Comparison of ENCODE assay signal across 8 cellular contexts in the genomic region with DNA sequence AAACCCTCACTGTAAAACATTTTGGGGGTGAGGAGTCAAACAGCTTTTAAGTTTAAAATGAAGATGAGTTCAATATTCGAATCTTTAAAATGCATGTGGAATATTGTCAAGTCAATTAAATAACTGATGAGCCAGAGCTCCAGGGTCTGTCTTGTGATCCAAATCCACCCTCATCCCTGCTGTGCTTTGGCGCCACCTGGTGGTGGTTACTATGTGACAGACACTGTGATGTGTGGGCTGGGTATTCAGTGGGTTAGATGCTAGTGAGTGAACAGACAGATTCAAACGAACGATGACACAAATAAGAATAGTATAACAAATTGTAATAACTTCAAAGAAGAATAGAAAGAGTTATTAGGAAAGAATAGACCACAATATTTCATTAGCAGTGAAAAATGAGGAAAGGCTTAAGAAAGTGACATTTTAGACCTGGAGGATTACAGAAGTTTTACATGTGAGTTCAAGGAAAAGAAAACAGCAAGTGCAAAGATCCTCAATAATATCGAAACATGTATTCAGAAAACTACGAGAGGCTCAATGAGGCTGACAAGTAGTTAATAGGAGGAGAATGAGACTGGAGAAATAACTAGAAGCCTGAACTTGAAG. TPM values are rescaled to one million over a fixed set of nuclear protein-coding genes. Genes with fewer than 3 reads are reported as not detected.
DNase-seq lines count a peak whose midpoint lies in the region; ATAC-seq, FAIRE-seq and TF ChIP-seq lines count a peak whose summit lies in the region.

No MANE protein-coding gene starts in this region.

- in situ Hi-C loops in mammary epithelial cell (cut with MboI; ENCODE audit: low sequenced_read_pairs in 2 of 2): loop anchor here (5.0 kb wide), 1 partner anchor 81 kb away; no protein-coding TSS in a partner anchor

- FAIRE-seq in keratinocyte (lab: Jason Lieb, UNC): peak; percentile 76

- no TSS peak for BruUV-seq in mammary epithelial cell (replicated peaks; lab: Mats Ljungman, UMichigan)

- TF ChIP-seq CTCF in NB4 (IDR thresholded peaks at IDR 0.05; ENCODE audit: low read depth, low read length) (peak; percentile 85), VCaP (conservative IDR thresholded peaks at IDR 0.05) (peak; percentile 97), mammary epithelial cell (conservative IDR thresholded peaks at IDR 0.05 in 1 of 2, IDR thresholded peaks at IDR 0.05 in 1 of 2; ENCODE audit: extremely low read depth in 1 of 2, insufficient read depth in 1 of 2, low read depth in 1 of 2, low read length in 2 of 2) (peak; percentile 96 to 98), keratinocyte (optimal IDR thresholded peaks at IDR 0.05 in 1 of 3, IDR thresholded peaks at IDR 0.05 in 1 of 3, conservative IDR thresholded peaks at IDR 0.05 in 1 of 3; ENCODE audit: extremely low read depth in 1 of 3, insufficient read depth in 2 of 3, low read length in 3 of 3) (peak; percentile 86 to 97 (median 89))

- H3K9ac ChIP-seq in mammary epithelial cell (ENCODE audit: insufficient read depth, low read length) (no peak overlapping the region), keratinocyte (ENCODE audit: control insufficient read depth, extremely low read depth, insufficient read depth, low read length) (no peak overlapping the region)

- H3K4me2 ChIP-seq in mammary epithelial cell (ENCODE audit: insufficient read depth, low read depth, low read length) (no peak overlapping the region), keratinocyte (ENCODE audit: control insufficient read depth, extremely low read depth, insufficient read depth, low read depth, low read length) (no peak overlapping the region)

- WGBS in mammary epithelial cell (ENCODE audit: low coverage, missing lambda C conversion rate): 0% methylated on average over 6 of the region's 6 CpGs

- H3K79me2 ChIP-seq in mammary epithelial cell (ENCODE audit: insufficient read depth, low read length) (no peaks in the 10 kb centered on the region), keratinocyte (ENCODE audit: control insufficient read depth, insufficient read depth, low read length) (no peaks in the 10 kb centered on the region)

- H3K36me3 ChIP-seq in mammary epithelial cell (ENCODE audit: insufficient read depth, low read length): no peaks in the 10 kb centered on the region
- H3K36me3 ChIP-seq in keratinocyte (ENCODE audit: control insufficient read depth in 2 of 2, extremely low read depth in 1 of 2, insufficient read depth in 2 of 2, low read length in 2 of 2): no peaks in the 10 kb centered on the region

- H3K4me1 ChIP-seq in mammary epithelial cell (ENCODE audit: insufficient read depth, low read length): no peaks in the 10 kb centered on the region
- H3K4me1 ChIP-seq in keratinocyte (ENCODE audit: control insufficient read depth, extremely low read depth, insufficient read depth, low read length): no peaks in the 10 kb centered on the region

- CTCF ChIA-PET in mammary epithelial cell (lab: Charles Lee; ENCODE audit: low non-redundant PET): interaction anchor here (0.6 kb wide), 2 partner anchors 81 to 1830 kb away, joined by 4 to 11 read pairs; no protein-coding TSS in a partner anchor

- ATAC-seq in HG02571 (IDR thresholded peaks at IDR 0.05; ENCODE audit: unreplicated experiment): peak; percentile 96

- H3K9me3 ChIP-seq in mammary epithelial cell (replicated peaks; ENCODE audit: insufficient read depth, low read length) (no peaks in the 10 kb centered on the region), keratinocyte (ENCODE audit: control insufficient read depth, low read depth, low read length) (no peaks in the 10 kb centered on the region)

- dilution Hi-C loops in mammary epithelial cell (cut with HindIII; ENCODE audit: low sequenced_read_pairs): no loop called here
- dilution Hi-C loops in keratinocyte (cut with MboI; ENCODE audit: extremely low pct_ligation_motif_present, low sequenced_read_pairs): no loop called here

- peak; percentile 38 to 42 for DNase-seq in NCI-H2081 (lab: John Stamatoyannopoulos, UW)
- no peak for DNase-seq in NCI-H2081 treated with DMSO at 0.1 percent for 48 hours (lab: John Stamatoyannopoulos, UW)
- DNase-seq in NB4 (ENCODE audit: low read depth): peak; percentile 67
- DNase-seq in mammary epithelial cell: peak; percentile 52
- peak; percentile 23 for DNase-seq in keratinocyte (ENCODE audit: low read depth, low spot score)
- peak; percentile 70 for DNase-seq in stimulated activated CD4-positive, alpha-beta T cell treated with anti-CD3 and anti-CD28 coated beads, Interleukin-1b, Interleukin-23, amount 100 ng/mL, for 48 hours

- H4K20me1 ChIP-seq in mammary epithelial cell (ENCODE audit: insufficient read depth, low read length) (no peaks in the 10 kb centered on the region), keratinocyte (ENCODE audit: control insufficient read depth, extremely low read depth, insufficient read depth, low read length) (no peaks in the 10 kb centered on the region)

- H3K27me3 ChIP-seq in mammary epithelial cell (ENCODE audit: insufficient read depth, low read length) (peaks cover 2% of the 10 kb centered on the region), keratinocyte (ENCODE audit: control insufficient read depth, extremely low read depth, insufficient read depth, low read length) (no peaks in the 10 kb centered on the region)

- H3K27ac ChIP-seq in VCaP (no peak overlapping the region), mammary epithelial cell (ENCODE audit: insufficient read depth, low read depth, low read length) (no peak overlapping the region), keratinocyte (ENCODE audit: control insufficient read depth, insufficient read depth, low read length) (no peak overlapping the region)

- no peak for TF ChIP-seq POLR2A in NB4 (IDR thresholded peaks at IDR 0.05; ENCODE audit: extremely low read depth, insufficient read length)

- H3K9me1 ChIP-seq in keratinocyte (ENCODE audit: control insufficient read depth, extremely low read depth, insufficient read depth, low read length): no peaks in the 10 kb centered on the region

- intact Hi-C loops in mammary epithelial cell (cut with micrococcal nuclease): loop anchor here (1.0 to 10.0 kb wide), 2 partner anchors 82 to 678 kb away; no protein-coding TSS in a partner anchor

- no peak overlapping the region for H3K4me3 ChIP-seq in NB4 (ENCODE audit: low read depth, low read length)
- H3K4me3 ChIP-seq in mammary epithelial cell (replicated peaks in 1 of 3; ENCODE audit: insufficient read depth in 1 of 3, low read depth in 2 of 3, low read length in 3 of 3): no peak overlapping the region
- no peak overlapping the region for H3K4me3 ChIP-seq in keratinocyte (ENCODE audit: control insufficient read depth in 2 of 3, extremely low read depth in 1 of 3, insufficient read depth in 2 of 3, low read depth in 1 of 3, low read length in 3 of 3)

- H2AFZ ChIP-seq in mammary epithelial cell (ENCODE audit: low read depth, low read length): no peak overlapping the region
- H2AFZ ChIP-seq in keratinocyte (ENCODE audit: control insufficient read depth, low read length): no peak overlapping the region

RNA-seq across cellular contexts. Expression of gene CHSY3, which starts 51.4 kb away (rescaled TPM):
- 1 to 10 TPM; 1.7 to 1.8 TPM for total RNA-seq in mammary epithelial cell
- polyA plus RNA-seq in mammary epithelial cell: 0.37 TPM
- polyA minus RNA-seq in mammary epithelial cell: 1.7 TPM
- 0.37 to 0.58 TPM (median 0.47 TPM) in 3 replicates for polyA plus RNA-seq in keratinocyte
- polyA plus RNA-seq in keratinocyte (2011; ENCODE audit: low read depth): not detected
- polyA plus RNA-seq in keratinocyte (2011; cell fraction: cytosol; rRNA removed): 0.12 TPM in 2 replicates
- 0.64 and 1.0 TPM in 2 replicates for polyA plus RNA-seq in keratinocyte (2011; cell fraction: nucleus; rRNA removed)
- polyA plus RNA-seq in keratinocyte (2012; ENCODE audit: low replicate concordance): 0.08 and 0.31 TPM in 2 replicates
- 0.26 to 0.96 TPM in 2 of 3 replicates, not detected in the other for polyA minus RNA-seq in keratinocyte
- not detected for polyA minus RNA-seq in keratinocyte (2011; cell fraction: cytosol; rRNA and poly(A)+ RNA removed)
- 0.84 and 2.9 TPM in 2 replicates for polyA minus RNA-seq in keratinocyte (2011; cell fraction: nucleus; rRNA and poly(A)+ RNA removed)
